9 cellular contexts compared by ENCODE assay signal in the genomic region with DNA sequence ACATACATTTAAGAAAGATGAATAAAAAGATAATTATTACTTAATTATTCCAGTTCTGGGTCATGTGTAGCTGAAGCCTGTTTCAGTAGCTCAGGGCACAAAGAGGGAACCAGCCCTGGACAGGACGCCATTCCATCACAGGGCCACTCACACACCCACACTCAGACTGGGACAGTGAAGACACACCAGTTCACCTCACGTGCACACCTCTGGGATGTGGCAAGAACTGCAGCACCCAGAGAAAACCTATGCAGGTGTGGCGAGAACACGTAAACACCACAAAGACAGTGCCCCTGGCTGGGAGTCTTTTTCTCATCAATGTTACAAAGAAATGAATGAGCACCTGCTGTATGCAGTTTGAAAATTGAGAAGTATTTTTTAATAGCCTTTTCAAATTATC. TPM values are rescaled to one million over a fixed set of nuclear protein-coding genes. Genes with fewer than 3 reads are reported as not detected.
A peak's percentile ranks its signal among the peaks of the same experiment; 100 is the strongest.
DNase-seq lines count a peak whose midpoint lies in the region; ATAC-seq and TF ChIP-seq lines count a peak whose summit lies in the region.
"Had no signal": no experiment of that assay in that cellular context is flagged by ENCODE, and none has a peak within 500 bp of the region (broad histone marks: within the 10 kb centered on the region; RNA-seq: fewer than 3 reads in every experiment).

No MANE protein-coding gene starts in this region.

- TF ChIP-seq CTCF in right lobe of liver (IDR thresholded peaks at IDR 0.05): no peak

- peaks cover 0 to 38% (median 16%) of the 10 kb centered on the region in 4 donors for H3K4me1 ChIP-seq in right lobe of liver

- 4% methylated on average over 4 of the region's 4 CpGs for WGBS in right lobe of liver (ENCODE audit: insufficient coverage, low coverage, low lambda C conversion rate, missing lambda C conversion rate)

- intact Hi-C loops in right lobe of liver (cut with DNase I): no loop called here

- peaks cover 0 to 8% (median 0%) of the 10 kb centered on the region in 4 donors for H3K36me3 ChIP-seq in right lobe of liver

- DNase-seq in DMS53 treated with DMSO at 0.1 percent for 48 hours (lab: John Stamatoyannopoulos, UW; ENCODE audit: unreplicated experiment) (peak; percentile 57), KBM-7 (peak; percentile 32), right lobe of liver (peak in 2 of 3 donors; percentile 41 to 62), middle frontal gyrus (ENCODE audit: extremely low spot score, low spot score) (no peak)
- peak; percentile 79 for DNase-seq in activated effector memory CD4-positive, alpha-beta T cell treated with anti-CD3 and anti-CD28 coated beads, Interleukin-2, amount 50 U/mL, for 16 hours

- in situ Hi-C loops in KBM-7 (cut with MboI; ENCODE audit: low pct_unique_long_range_greater_than_20kb, low sequenced_read_pairs): no loop called here

- ATAC-seq in right lobe of liver (no peak), HG02840 (IDR thresholded peaks at IDR 0.05; ENCODE audit: low FRiP score, unreplicated experiment) (no peak), GM21786 (IDR thresholded peaks at IDR 0.05; ENCODE audit: unreplicated experiment) (no peak), HG03175 (IDR thresholded peaks at IDR 0.05; ENCODE audit: unreplicated experiment) (no peak)

- TF ChIP-seq POLR2A in right lobe of liver (IDR thresholded peaks at IDR 0.05): no peak

- peak overlapping the region; percentile 61 to 88 (median 72) for H3K4me3 ChIP-seq in right lobe of liver

- H3K9me3 ChIP-seq in right lobe of liver: no peaks in the 10 kb centered on the region

- H3K27ac ChIP-seq in right lobe of liver: peak overlapping the region; percentile 91 to 97 (median 93)

- no peaks in the 10 kb centered on the region for H3K27me3 ChIP-seq in right lobe of liver

RNA-seq across cellular contexts. Expression of a gene that starts 1.6 kb away (rescaled TPM):
- total RNA-seq in right lobe of liver: 10 to 100 TPM; 14.7 to 79.7 (median 28.4) TPM

RNA-seq across cellular contexts. Expression of a gene that starts 5.6 kb away (rescaled TPM):
- total RNA-seq in right lobe of liver: 1 to 10 TPM; 5.8 to 9.7 (median 8.3) TPM

RNA-seq across cellular contexts. Expression of a gene that starts 24.9 kb away (rescaled TPM):
- total RNA-seq in right lobe of liver: not detected
- total RNA-seq: T-helper 1 cell treated with Interleukin-12 subunit alpha and Interleukin-12 subunit beta and Interleukin-4 antibody, amounts not matched to agents 30 ng/mL and 1 ng/mL, for 36 hours had no signal
